Comparison of ENCODE assay signal across 12 cellular contexts in genomic region chr12:104721065-104721458, GRCh38.
DNase-seq lines count a peak whose midpoint lies in the region; FAIRE-seq and TF ChIP-seq lines count a peak whose summit lies in the region.
"Had no signal": no experiment of that assay in that cellular context is flagged by ENCODE, and none has a peak within 500 bp of the region (broad histone marks: within the 10 kb centered on the region; RNA-seq: fewer than 3 reads in every experiment).

No MANE protein-coding gene starts in this region.

- H3K79me2 ChIP-seq in SU-DHL-6 (ENCODE audit: insufficient read depth, low read length): no peaks in the 10 kb centered on the region

- FAIRE-seq in GM12891 (lab: Jason Lieb, UNC): peak; percentile 64
- no peak for FAIRE-seq in small intestine (lab: Jason Lieb, UNC)
- FAIRE-seq: RCC 7860 had no signal

- peaks cover 0 to 5% of the 10 kb centered on the region in 2 donors for H3K4me1 ChIP-seq in esophagus (ENCODE audit: control insufficient read depth in 2 of 2, insufficient read depth in 2 of 2, low read length in 1 of 2)
- H3K4me1 ChIP-seq in small intestine (ENCODE audit: control insufficient read depth in 2 of 2, insufficient read depth in 1 of 2, low read depth in 1 of 2, low read length in 1 of 2): no peaks in the 10 kb centered on the region
- H3K4me1 ChIP-seq in tibial artery: no peaks in the 10 kb centered on the region

- no peaks in the 10 kb centered on the region for H4K20me1 ChIP-seq in SU-DHL-6 (ENCODE audit: low read depth, low read length)

- DNase-seq in GM12891 (ENCODE audit: insufficient read length, low spot score): no peak
- DNase-seq in small intestine: no peak
- no peak for DNase-seq in tibial artery
- DNase-seq in HEK293T (ENCODE audit: extremely low spot score): no peak
- no peak for DNase-seq in hippocampal formation (lab: John Stamatoyannopoulos, UW)
- no peak for DNase-seq in NOMO-1 (lab: John Stamatoyannopoulos, UW; ENCODE audit: unreplicated experiment in 2 of 2)
- DNase-seq: cortex of kidney, NCI-H1048 had no signal

- H3K36me3 ChIP-seq in SU-DHL-6 (ENCODE audit: low read length) (no peaks in the 10 kb centered on the region), esophagus (ENCODE audit: control insufficient read depth in 2 of 2, insufficient read depth in 2 of 2, low read length in 1 of 2) (no peaks in the 10 kb centered on the region), small intestine (ENCODE audit: control insufficient read depth in 2 of 2, insufficient read depth in 2 of 2, low read length in 2 of 2) (no peaks in the 10 kb centered on the region), tibial artery (no peaks in the 10 kb centered on the region)
- H3K36me3 ChIP-seq: right atrium auricular region had no signal

- CTCF ChIA-PET in HEK293T (lab: Yijun Ruan, JAX): no interaction called here

- intact Hi-C loops in tibial artery (cut with DNase I; ENCODE audit: low total_unique reads): no loop called here

- no peak for TF ChIP-seq POLR2A in GM12891 (IDR thresholded peaks at IDR 0.05; ENCODE audit: low read depth, low read length)

- H3K9ac ChIP-seq in SU-DHL-6 (ENCODE audit: low read length): peak overlapping the region; percentile 14; the same call in 1 of the 2 replicates

- POLR2A ChIA-PET in HEK293T (lab: Yijun Ruan, JAX): no interaction called here

- H3K27me3 ChIP-seq in SU-DHL-6 (ENCODE audit: low read length): no peaks in the 10 kb centered on the region
- no peaks in the 10 kb centered on the region for H3K27me3 ChIP-seq in esophagus (ENCODE audit: control insufficient read depth in 1 of 2, insufficient read depth in 2 of 2, low read length in 2 of 2)
- no peaks in the 10 kb centered on the region for H3K27me3 ChIP-seq in small intestine (ENCODE audit: control insufficient read depth in 2 of 2, insufficient read depth in 2 of 2, low read length in 2 of 2)
- no peaks in the 10 kb centered on the region for H3K27me3 ChIP-seq in tibial artery
- H3K27me3 ChIP-seq: right atrium auricular region had no signal

- H3K27ac ChIP-seq in SU-DHL-6 (ENCODE audit: low read depth, low read length) (no peak overlapping the region), esophagus (ENCODE audit: low read depth in 2 of 2, low read length in 1 of 2) (peak overlapping the region; percentile 36 to 78), small intestine (ENCODE audit: low read depth in 1 of 2, low read length in 1 of 2) (peak overlapping the region; percentile 66 to 89), tibial artery (no peak overlapping the region)

- H3K4me2 ChIP-seq in SU-DHL-6 (ENCODE audit: low read depth, low read length, poor library complexity, severe bottlenecking): peak overlapping the region; percentile 52

- 87 to 89% methylated on average over 2 of the region's 2 CpGs for WGBS in esophagus, 2 donors
- 77 to 86% (median 82%) methylated on average over 2 of the region's 2 CpGs for WGBS in small intestine, 3 donors

- no peaks in the 10 kb centered on the region for H3K9me3 ChIP-seq in SU-DHL-6 (ENCODE audit: insufficient read depth, low read length)
- no peaks in the 10 kb centered on the region for H3K9me3 ChIP-seq in esophagus (ENCODE audit: control insufficient read depth in 2 of 2, insufficient read depth in 1 of 2, low read depth in 1 of 2, low read length in 1 of 2)
- no peaks in the 10 kb centered on the region for H3K9me3 ChIP-seq in small intestine (ENCODE audit: control insufficient read depth, low read depth)
- no peaks in the 10 kb centered on the region for H3K9me3 ChIP-seq in tibial artery
- H3K9me3 ChIP-seq: right atrium auricular region had no signal

- TF ChIP-seq CTCF in SU-DHL-6 (IDR thresholded peaks at IDR 0.05; ENCODE audit: insufficient read depth, low read length, poor library complexity, severe bottlenecking): no peak
- no peak for TF ChIP-seq CTCF in tibial artery (IDR thresholded peaks at IDR 0.05)

- H3K4me3 ChIP-seq in SU-DHL-6 (ENCODE audit: insufficient read depth, low read length, poor library complexity, severe bottlenecking) (no peak overlapping the region), esophagus (ENCODE audit: low read depth in 1 of 2, low read length in 2 of 2) (no peak overlapping the region), small intestine (ENCODE audit: low read depth in 1 of 2, low read length in 2 of 2) (no peak overlapping the region), tibial artery (peak overlapping the region in 1 of 2 donors; percentile 6)

- H3F3A ChIP-seq in SU-DHL-6 (ENCODE audit: insufficient read depth): no peaks in the 10 kb centered on the region

- no peaks in the 10 kb centered on the region for H3K9me2 ChIP-seq in SU-DHL-6 (replicated peaks; ENCODE audit: insufficient read depth, low read length)

- H2AFZ ChIP-seq in SU-DHL-6 (ENCODE audit: low read depth, low read length, severe bottlenecking): peak overlapping the region; percentile 78

TF ChIP-seq in GM12891, 5 proteins besides CTCF, POLR2A, EP300 and RAD21:
- no peak for TF ChIP-seq POLR2AphosphoS5 (IDR thresholded peaks at IDR 0.05; ENCODE audit: low read depth, low read length)
- TF ChIP-seq PAX5 (IDR thresholded peaks at IDR 0.05; ENCODE audit: insufficient read depth, low read length, severe bottlenecking): no peak
- TF ChIP-seq TAF1 (IDR thresholded peaks at IDR 0.05; ENCODE audit: low read depth, low read length): no peak
- TF ChIP-seq POU2F2 (IDR thresholded peaks at IDR 0.05; ENCODE audit: low read depth, low read length): no peak
- TF ChIP-seq SPI1 (IDR thresholded peaks at IDR 0.05; ENCODE audit: low read depth, low read length): no peak

TF ChIP-seq in HEK293T, 16 proteins besides CTCF, POLR2A, EP300 and RAD21:
- TF ChIP-seq CTBP1 (IDR thresholded peaks at IDR 0.05; ENCODE audit: borderline replicate concordance) (no peak), FOXK2 (IDR thresholded peaks at IDR 0.05) (no peak), BHLHE40 (IDR thresholded peaks at IDR 0.05; ENCODE audit: borderline replicate concordance) (no peak), SP1 (IDR thresholded peaks at IDR 0.05) (no peak), HDGF (IDR thresholded peaks at IDR 0.05; ENCODE audit: borderline replicate concordance) (no peak), FOXA1 (IDR thresholded peaks at IDR 0.05) (no peak)

Comparison
In these comparisons a context has a peak if more than half of its experiments do, and no peak if none do; other contexts are left out.
1. H3K27ac ChIP-seq: peak in esophagus (2 of 2) and small intestine (2 of 2); none in SU-DHL-6 (single experiment) and tibial artery (0 of 2).